In genomic region chr7:108287857-108288256, GRCh38 we compare ENCODE assay signal across 29 cellular contexts.
"Had no signal": no experiment of that assay in that cellular context is flagged by ENCODE, and none has a peak within 500 bp of the region (broad histone marks: within the 10 kb centered on the region; RNA-seq: fewer than 3 reads in every experiment).

No MANE protein-coding gene starts in this region.

- H3K9me3 Mint-ChIP-seq: stimulated activated effector memory CD8-positive, alpha-beta T cell treated with anti-CD3 and anti-CD28 coated beads, Interleukin-12 subunit alpha, Interleukin-12 subunit beta, amount 100 ng/mL, for 72 hours; stimulated activated naive CD8-positive, alpha-beta T cell treated with anti-CD3 and anti-CD28 coated beads, Interleukin-15, Interleukin-2, amounts not matched to agents 100 ng/mL and 50 ng/mL, for 24 hours; type B pancreatic cell had no signal

- ATAC-seq: stimulated activated effector memory CD8-positive, alpha-beta T cell treated with anti-CD3 and anti-CD28 coated beads, Interleukin-12 subunit alpha, Interleukin-12 subunit beta, amount 100 ng/mL, for 72 hours; stimulated activated memory B cell treated with anti-CD40 and anti-IgM and Interleukin-4, amounts not matched to agents 10 μg/mL and 1 μg/mL and 100 μg/mL, for 72 hours; stimulated activated naive B cell treated with anti-CD40 and anti-IgM and Interleukin-4, amounts not matched to agents 10 μg/mL and 1 μg/mL and 100 μg/mL, for 72 hours; stimulated activated naive CD8-positive, alpha-beta T cell treated with anti-CD3 and anti-CD28 coated beads, Interleukin-15, amount 100 ng/mL, for 72 hours; stimulated activated naive CD8-positive, alpha-beta T cell treated with anti-CD3 and anti-CD28 coated beads, Interleukin-15, Interleukin-2, amounts not matched to agents 100 U/mL and 50 U/mL, for 24 hours; upper lobe of right lung had no signal

- H3K36me3 ChIP-seq: stomach, suprapubic skin, thoracic aorta, thyroid gland, tibial artery, tibial nerve, transverse colon, upper lobe of left lung, upper lobe of right lung, uterus, vagina had no signal

- H3K4me1 ChIP-seq: suprapubic skin, testis, upper lobe of left lung, upper lobe of right lung, uterus, vagina had no signal

- H3K4me3 Mint-ChIP-seq: stimulated activated effector memory CD8-positive, alpha-beta T cell treated with anti-CD3 and anti-CD28 coated beads, Interleukin-12 subunit alpha, Interleukin-12 subunit beta, amount 100 ng/mL, for 72 hours; stimulated activated memory B cell treated with anti-CD40 and anti-IgM and Interleukin-4, amounts not matched to agents 10 μg/mL and 1 μg/mL and 100 μg/mL, for 72 hours; stimulated activated naive B cell treated with anti-CD40 and anti-IgM and Interleukin-4, amounts not matched to agents 10 μg/mL and 1 μg/mL and 100 μg/mL, for 72 hours; stimulated activated naive CD8-positive, alpha-beta T cell treated with anti-CD3 and anti-CD28 coated beads, Interleukin-15, amount 100 ng/mL, for 72 hours; stimulated activated naive CD8-positive, alpha-beta T cell treated with anti-CD3 and anti-CD28 coated beads, Interleukin-15, Interleukin-2, amounts not matched to agents 100 ng/mL and 50 ng/mL, for 24 hours; type B pancreatic cell had no signal

- FAIRE-seq: urothelium cell line had no signal

- H3K4me3 ChIP-seq: stomach, suprapubic skin, testis, thoracic aorta, thyroid gland, tibial artery, tibial nerve, transverse colon, upper lobe of left lung, upper lobe of right lung, uterus, vagina had no signal

- H3K36me3 Mint-ChIP-seq: stimulated activated effector memory CD8-positive, alpha-beta T cell treated with anti-CD3 and anti-CD28 coated beads, Interleukin-12 subunit alpha, Interleukin-12 subunit beta, amount 100 ng/mL, for 72 hours; stimulated activated memory B cell treated with anti-CD40 and anti-IgM and Interleukin-4, amounts not matched to agents 10 μg/mL and 1 μg/mL and 100 μg/mL, for 72 hours; stimulated activated naive B cell treated with anti-CD40 and anti-IgM and Interleukin-4, amounts not matched to agents 10 μg/mL and 1 μg/mL and 100 μg/mL, for 72 hours; type B pancreatic cell had no signal

- H3K27ac ChIP-seq: stomach, suprapubic skin, testis, thoracic aorta, thyroid gland, tibial artery, tibial nerve, transverse colon, upper lobe of left lung, upper lobe of right lung, uterus, vagina had no signal

- H3K9me3 ChIP-seq: stomach, suprapubic skin, testis, thoracic aorta, thyroid gland, tibial artery, tibial nerve, transverse colon, upper lobe of left lung, upper lobe of right lung, uterus, vagina had no signal

- H3K27me3 Mint-ChIP-seq: stimulated activated naive CD8-positive, alpha-beta T cell treated with anti-CD3 and anti-CD28 coated beads, Interleukin-15, amount 100 ng/mL, for 72 hours; stimulated activated naive CD8-positive, alpha-beta T cell treated with anti-CD3 and anti-CD28 coated beads, Interleukin-15, Interleukin-2, amounts not matched to agents 100 ng/mL and 50 ng/mL, for 24 hours; type B pancreatic cell had no signal

- H3K4me1 Mint-ChIP-seq: stimulated activated effector memory CD8-positive, alpha-beta T cell treated with anti-CD3 and anti-CD28 coated beads, Interleukin-12 subunit alpha, Interleukin-12 subunit beta, amount 100 ng/mL, for 72 hours had no signal

- H3K27ac Mint-ChIP-seq: stimulated activated effector memory CD8-positive, alpha-beta T cell treated with anti-CD3 and anti-CD28 coated beads, Interleukin-12 subunit alpha, Interleukin-12 subunit beta, amount 100 ng/mL, for 72 hours; stimulated activated memory B cell treated with anti-CD40 and anti-IgM and Interleukin-4, amounts not matched to agents 10 μg/mL and 1 μg/mL and 100 μg/mL, for 72 hours; stimulated activated naive B cell treated with anti-CD40 and anti-IgM and Interleukin-4, amounts not matched to agents 10 μg/mL and 1 μg/mL and 100 μg/mL, for 72 hours; stimulated activated naive CD8-positive, alpha-beta T cell treated with anti-CD3 and anti-CD28 coated beads, Interleukin-15, amount 100 ng/mL, for 72 hours; stimulated activated naive CD8-positive, alpha-beta T cell treated with anti-CD3 and anti-CD28 coated beads, Interleukin-15, Interleukin-2, amounts not matched to agents 100 ng/mL and 50 ng/mL, for 24 hours; type B pancreatic cell had no signal

- H3K27me3 ChIP-seq: stomach, suprapubic skin, testis, thyroid gland, tibial artery, tibial nerve, transverse colon, upper lobe of left lung, upper lobe of right lung, uterus, vagina had no signal

- DNase-seq: stimulated activated CD4-positive, alpha-beta T cell treated with anti-CD3 and anti-CD28 coated beads, Interleukin-2, amount 100 ng/mL, for 48 hours; stimulated activated CD4-positive, alpha-beta T cell treated with anti-CD3 and anti-CD28 coated beads, Interleukin-4, amount 100 ng/mL, for 1 hour; stimulated activated CD4-positive, alpha-beta T cell treated with anti-CD3 and anti-CD28 coated beads, Interleukin-4, amount 100 ng/mL, for 24 hours; stimulated activated CD4-positive, alpha-beta T cell treated with anti-CD3 and anti-CD28 coated beads, Interleukin-4, amount 100 ng/mL, for 4 hours; stimulated activated CD8-positive, alpha-beta memory T cell treated with anti-CD3 and anti-CD28 coated beads, Interleukin-4, amount 100 ng/mL, for 48 hours; stimulated activated naive B cell treated with anti-CD40 and anti-IgM and Interleukin-4, amounts not matched to agents 10 μg/mL and 1 μg/mL and 100 μg/mL, for 72 hours; stimulated activated naive CD4-positive, alpha-beta T cell; stimulated activated naive CD4-positive, alpha-beta T cell treated with Interleukin-2 at 50 U/mL for 16 hours; stimulated activated naive CD8-positive, alpha-beta T cell treated with anti-CD3 and anti-CD28 coated beads, Interleukin-15, amount 100 ng/mL, for 72 hours; stimulated activated naive CD8-positive, alpha-beta T cell treated with anti-CD3 and anti-CD28 coated beads, Interleukin-15, Interleukin-2, amounts not matched to agents 100 U/mL and 50 U/mL, for 24 hours; stomach; substantia nigra; testis; thyroid gland; tibial artery; transverse colon; trophoblast cell; upper lobe of left lung; upper lobe of right lung; uterus had no signal
